ENCODE assay signal across 17 cellular contexts in the genomic region with DNA sequence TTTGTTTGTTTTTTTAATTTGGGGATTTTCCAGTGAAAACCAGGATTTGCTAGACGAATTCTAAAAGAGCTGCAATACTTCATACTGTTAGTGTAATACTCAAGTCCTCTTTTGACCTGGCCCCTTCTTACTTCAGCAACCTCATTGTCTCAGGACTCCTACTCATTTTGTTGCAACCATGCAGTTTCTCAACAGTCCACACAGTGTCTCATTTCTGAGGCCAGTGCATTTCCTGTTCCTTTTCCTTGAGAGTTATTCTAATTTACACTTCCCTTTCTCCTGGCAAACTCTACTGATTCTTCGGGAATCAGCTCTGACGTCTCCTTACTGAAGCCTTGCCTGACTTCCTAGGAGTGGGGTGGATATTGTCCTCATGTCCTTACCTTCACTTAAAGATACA. TPM values are rescaled to one million over a fixed set of nuclear protein-coding genes. Genes with fewer than 3 reads are reported as not detected.
DNase-seq lines count a peak whose midpoint lies in the region; ATAC-seq, FAIRE-seq and TF ChIP-seq lines count a peak whose summit lies in the region.
"Had no signal": no experiment of that assay in that cellular context is flagged by ENCODE, and none has a peak within 500 bp of the region (broad histone marks: within the 10 kb centered on the region; RNA-seq: fewer than 3 reads in every experiment).

No MANE protein-coding gene starts in this region.

- no peaks in the 10 kb centered on the region for H3K4me1 ChIP-seq in right lobe of liver
- no peaks in the 10 kb centered on the region for H3K4me1 ChIP-seq in HepG2 (ENCODE audit: insufficient read depth, low read length)
- no peaks in the 10 kb centered on the region for H3K4me1 ChIP-seq in upper lobe of right lung
- no peaks in the 10 kb centered on the region for H3K4me1 ChIP-seq in CD8-positive, alpha-beta memory T cell (ENCODE audit: insufficient read depth, low read length)
- H3K4me1 ChIP-seq: breast epithelium had no signal

- no peak for TF ChIP-seq POLR2A in right lobe of liver (IDR thresholded peaks at IDR 0.05)
- no peak for TF ChIP-seq POLR2A in HepG2 (IDR thresholded peaks at IDR 0.05; ENCODE audit: insufficient read depth in 1 of 2, low read depth in 2 of 2, low read length in 2 of 2)

- no peaks in the 10 kb centered on the region for H3K27me3 Mint-ChIP-seq in CD8-positive, alpha-beta memory T cell
- H3K27me3 Mint-ChIP-seq: stimulated activated naive CD8-positive, alpha-beta T cell treated with anti-CD3 and anti-CD28 coated beads, Interleukin-15, amount 100 ng/mL, for 72 hours had no signal

- no peak overlapping the region for H3K27ac ChIP-seq in right lobe of liver
- H3K27ac ChIP-seq in HepG2 (ENCODE audit: extremely low read length, insufficient read depth, low read length), result no peak overlapping the region
- no peak overlapping the region for H3K27ac ChIP-seq in upper lobe of right lung
- no peak overlapping the region for H3K27ac ChIP-seq in CD8-positive, alpha-beta memory T cell (ENCODE audit: low read depth, low read length)
- H3K27ac ChIP-seq: breast epithelium had no signal

- peaks cover 0 to 4% (median 0%) of the 10 kb centered on the region in 3 donors for H3K4me1 Mint-ChIP-seq in CD8-positive, alpha-beta memory T cell
- H3K4me1 Mint-ChIP-seq: stimulated activated naive CD8-positive, alpha-beta T cell treated with anti-CD3 and anti-CD28 coated beads, Interleukin-15, amount 100 ng/mL, for 72 hours had no signal

- intact Hi-C loops in right lobe of liver (cut with DNase I), result no loop called here
- intact Hi-C loops in HepG2 (cut with micrococcal nuclease; ENCODE audit: unreplicated experiment), result no loop called here
- intact Hi-C loops in upper lobe of right lung (cut with DNase I), result no loop called here

- H3K9me3 ChIP-seq in right lobe of liver (no peaks in the 10 kb centered on the region), HepG2 (ENCODE audit: low read length) (no peaks in the 10 kb centered on the region), upper lobe of right lung (no peaks in the 10 kb centered on the region)
- no peaks in the 10 kb centered on the region for H3K9me3 ChIP-seq in CD8-positive, alpha-beta memory T cell (ENCODE audit: low read length)
- H3K9me3 ChIP-seq: breast epithelium, MG63 had no signal

- POLR2A ChIA-PET in HepG2 (lab: Yijun Ruan, JAX), result no interaction called here
- POLR2A ChIA-PET in CD8-positive, alpha-beta memory T cell (lab: Charles Lee), result no interaction called here

- in situ Hi-C loops in HepG2 (cut with HindIII; ENCODE audit: extremely low pct_ligation_motif_present, low pct_unique_long_range_greater_than_20kb) (no loop called here), SK-MEL-5 (cut with HindIII; ENCODE audit: low pct_unique_long_range_greater_than_20kb, low sequenced_read_pairs) (no loop called here)

- H3K36me3 ChIP-seq in right lobe of liver (peaks cover 0 to 7% (median 3%) of the 10 kb centered on the region in 4 donors), HepG2 (replicated peaks in 1 of 2; ENCODE audit: control insufficient read depth in 1 of 2, insufficient read depth in 2 of 2, low read length in 2 of 2) (peaks cover 0 to 14% of the 10 kb centered on the region in 2 experiments; a peak in 3 of 5 replicates), upper lobe of right lung (peaks cover 80% of the 10 kb centered on the region)
- H3K36me3 ChIP-seq in CD8-positive, alpha-beta memory T cell (ENCODE audit: insufficient read depth, low read length), result peaks cover 35% of the 10 kb centered on the region
- H3K36me3 ChIP-seq: breast epithelium had no signal

- H3K27me3 ChIP-seq in right lobe of liver (no peaks in the 10 kb centered on the region), HepG2 (ENCODE audit: control insufficient read depth in 1 of 2, insufficient read depth in 2 of 2, low read length in 2 of 2) (no peaks in the 10 kb centered on the region), upper lobe of right lung (no peaks in the 10 kb centered on the region)
- H3K27me3 ChIP-seq in CD8-positive, alpha-beta memory T cell (ENCODE audit: insufficient read depth, low read length, poor library complexity, severe bottlenecking), result no peaks in the 10 kb centered on the region
- H3K27me3 ChIP-seq: breast epithelium, MG63 had no signal

- DNase-seq in right lobe of liver (no peak), HepG2 (ENCODE audit: low spot score) (no peak), SK-MEL-5 (ENCODE audit: low read depth, low spot score) (peak; percentile 53), fibroblast of villous mesenchyme (ENCODE audit: low read depth) (peak; percentile 51), upper lobe of right lung (no peak)
- DNase-seq in CD8-positive, alpha-beta memory T cell, result no peak
- no peak for DNase-seq in stimulated activated CD4-positive, alpha-beta T cell treated with anti-CD3 and anti-CD28 coated beads, Interleukin-4, amount 100 ng/mL, for 1 hour
- DNase-seq: activated gamma-delta T cell treated with Interleukin-2 at 50 U/mL for 16 hours; DND-41; MG63; midbrain; stimulated activated naive CD8-positive, alpha-beta T cell treated with anti-CD3 and anti-CD28 coated beads, Interleukin-15, amount 100 ng/mL, for 72 hours had no signal

- no peaks in the 10 kb centered on the region for H3K9me3 Mint-ChIP-seq in CD8-positive, alpha-beta memory T cell
- H3K9me3 Mint-ChIP-seq: stimulated activated naive CD8-positive, alpha-beta T cell treated with anti-CD3 and anti-CD28 coated beads, Interleukin-15, amount 100 ng/mL, for 72 hours had no signal

- H3K4me2 ChIP-seq in HepG2 (ENCODE audit: low read depth, low read length), result no peak overlapping the region

- no peak overlapping the region for H3K9ac ChIP-seq in HepG2 (ENCODE audit: insufficient read depth, low read depth, low read length)

- TF ChIP-seq EP300 in HepG2 (IDR thresholded peaks at IDR 0.05; ENCODE audit: low read depth in 2 of 2, low read length in 2 of 2) (no peak), HepG2 (CRISPR knock-in tag; IDR thresholded peaks at IDR 0.05; ENCODE audit: borderline replicate concordance) (no peak)

- no peak overlapping the region for H2AFZ ChIP-seq in HepG2 (ENCODE audit: low read length)

- no peaks in the 10 kb centered on the region for H3K79me2 ChIP-seq in HepG2 (ENCODE audit: insufficient read depth, low read length)

- peaks cover 8 to 75% (median 28%) of the 10 kb centered on the region in 3 donors for H3K36me3 Mint-ChIP-seq in CD8-positive, alpha-beta memory T cell

- CTCF ChIA-PET in HepG2 (lab: Yijun Ruan, JAX; ENCODE audit: low intra/inter-chr PET ratio, low total read pairs), result no interaction called here
- CTCF ChIA-PET in CD8-positive, alpha-beta memory T cell (lab: Charles Lee), result no interaction called here

- H3K4me3 Mint-ChIP-seq in CD8-positive, alpha-beta memory T cell, result no peak overlapping the region
- H3K4me3 Mint-ChIP-seq: stimulated activated naive CD8-positive, alpha-beta T cell treated with anti-CD3 and anti-CD28 coated beads, Interleukin-15, amount 100 ng/mL, for 72 hours had no signal

- H4K20me1 ChIP-seq in HepG2 (ENCODE audit: insufficient read depth, low read length), result no peaks in the 10 kb centered on the region

- H3K4me3 ChIP-seq in right lobe of liver (no peak overlapping the region), HepG2 (replicated peaks in 1 of 3; ENCODE audit: insufficient read depth in 1 of 3, low read depth in 2 of 3, low read length in 3 of 3) (no peak overlapping the region), fibroblast of villous mesenchyme (ENCODE audit: low read depth, low read length) (no peak overlapping the region), upper lobe of right lung (no peak overlapping the region)
- no peak overlapping the region for H3K4me3 ChIP-seq in CD8-positive, alpha-beta memory T cell (ENCODE audit: low read length)
- H3K4me3 ChIP-seq: breast epithelium, MG63 had no signal

- whole genome bisulfite sequencing in right lobe of liver (ENCODE audit: insufficient coverage, low coverage, low lambda C conversion rate, missing lambda C conversion rate), result 60% methylated on average over 3 of the region's 3 CpGs
- WGBS in HepG2 (ENCODE audit: low lambda C conversion rate), result 90% methylated on average over 3 of the region's 3 CpGs

- peak overlapping the region in 2 of 8 donors; percentile 1 to 55 for H3K27ac Mint-ChIP-seq in CD8-positive, alpha-beta memory T cell

- TF ChIP-seq CTCF in right lobe of liver (IDR thresholded peaks at IDR 0.05), result peak in 1 of 4 donors; percentile 5
- no peak for TF ChIP-seq CTCF in HepG2 (CRISPR knock-in tag; IDR thresholded peaks at IDR 0.05)
- TF ChIP-seq CTCF in fibroblast of villous mesenchyme (IDR thresholded peaks at IDR 0.05; ENCODE audit: insufficient read depth, low read depth, low read length), result no peak
- TF ChIP-seq CTCF in upper lobe of right lung (IDR thresholded peaks at IDR 0.05), result no peak

- TF ChIP-seq RAD21 in HepG2 (CRISPR knock-in tag; IDR thresholded peaks at IDR 0.05), result no peak

- BruUV-seq in HepG2 (replicated peaks; lab: Mats Ljungman, UMichigan), result no TSS peak

- FAIRE-seq in HepG2 (lab: Jason Lieb, UNC), result no peak
- FAIRE-seq: GM12891, H1 had no signal

- ATAC-seq in right lobe of liver, result peak; percentile 30 to 59 (median 42)
- ATAC-seq in HepG2, result no peak
- ATAC-seq in upper lobe of right lung, result peak; percentile 83
- ATAC-seq in HG02610 (IDR thresholded peaks at IDR 0.05; ENCODE audit: unreplicated experiment), result no peak
- ATAC-seq: esophagus mucosa; stimulated activated naive CD8-positive, alpha-beta T cell treated with anti-CD3 and anti-CD28 coated beads, Interleukin-15, amount 100 ng/mL, for 72 hours had no signal

RNA-seq across cellular contexts. Expression of gene NSUN3, which starts 35.6 kb away (rescaled TPM):
- total RNA-seq in right lobe of liver (1 to 10 TPM; 4.9 to 6.2 (median 5.6) TPM), HepG2 (2016; rRNA removed; fragmentation: Illumina TruSeq; extraction: Trizol) (10.6 and 12.4 TPM in 2 replicates), fibroblast of villous mesenchyme (13.4 and 15.5 TPM in 2 replicates), upper lobe of right lung (18.0 TPM)
- total RNA-seq in HepG2 (2016; cell fraction: cytosol; rRNA removed; fragmentation: Illumina TruSeq; extraction: Trizol; ENCODE audit: low read depth), result 1.8 and 2.6 TPM in 2 replicates
- 9.4 and 12.2 TPM in 2 replicates for total RNA-seq in HepG2 (2016; cell fraction: insoluble cytoplasmic fraction; rRNA removed; fragmentation: Illumina TruSeq; extraction: Trizol)
- 3.2 and 3.7 TPM in 2 replicates for total RNA-seq in HepG2 (2016; cell fraction: membrane; rRNA removed; fragmentation: Illumina TruSeq; extraction: Trizol)
- total RNA-seq in HepG2 (2016; cell fraction: nucleus; rRNA removed; fragmentation: Illumina TruSeq; extraction: Trizol), result 17.1 and 23.0 TPM in 2 replicates
- 3.2 and 3.6 TPM in 2 replicates for polyA plus RNA-seq in HepG2 (2011; rRNA removed)
- 1.7 and 2.3 TPM in 2 replicates for polyA plus RNA-seq in HepG2 (2011; cell fraction: cytosol; rRNA removed)
- 2.4 and 2.5 TPM in 2 replicates for polyA plus RNA-seq in HepG2 (2011; cell fraction: nucleus; rRNA removed)
- 4.1 and 4.2 TPM in 2 replicates for polyA plus RNA-seq in HepG2 (2012)
- 0.26 and 0.83 TPM in 2 replicates for polyA plus RNA-seq in HepG2 (2016; cell fraction: cytosol; fragmentation: Illumina TruSeq; extraction: Trizol; ENCODE audit: low read depth)
- 8.8 and 9.8 TPM in 2 replicates for polyA plus RNA-seq in HepG2 (2016; cell fraction: insoluble cytoplasmic fraction; fragmentation: Illumina TruSeq; extraction: Trizol; ENCODE audit: low read depth)
- 0.47 and 1.3 TPM in 2 replicates for polyA plus RNA-seq in HepG2 (2016; cell fraction: membrane; fragmentation: Illumina TruSeq; extraction: Trizol; ENCODE audit: low read depth)
- 5.3 and 6.2 TPM in 2 replicates for polyA plus RNA-seq in HepG2 (2016; cell fraction: nucleus; fragmentation: Illumina TruSeq; extraction: Trizol; ENCODE audit: insufficient read depth, low read depth)
- 8.0 and 14.5 TPM in 2 replicates for polyA minus RNA-seq in HepG2 (2011; rRNA and poly(A)+ RNA removed; ENCODE audit: low replicate concordance)
- 3.4 and 4.0 TPM in 2 replicates for polyA minus RNA-seq in HepG2 (2011; cell fraction: cytosol; rRNA and poly(A)+ RNA removed)
- polyA minus RNA-seq in HepG2 (2011; cell fraction: nucleus; rRNA and poly(A)+ RNA removed), result 31.7 and 41.6 TPM in 2 replicates
- 13.1 and 13.5 TPM in 2 replicates for total RNA-seq in SK-MEL-5 (2014; rRNA removed; shearing (Covaris generic))
- 4.4 and 5.4 TPM in 2 replicates for polyA plus RNA-seq in SK-MEL-5 (2015; cell fraction: cytosol; rRNA removed)
- 8.5 and 15.5 TPM in 2 replicates for polyA plus RNA-seq in SK-MEL-5 (2015; cell fraction: nucleus; rRNA removed)
- total RNA-seq in CD8-positive, alpha-beta memory T cell, result 10 to 100 TPM; 13.4 to 14.4 TPM
- 6.8 TPM for polyA plus RNA-seq in CD8-positive, alpha-beta memory T cell

RNA-seq across cellular contexts. Expression of gene DHFR2, which starts 35.8 kb away (rescaled TPM):
- 1 to 10 TPM; 3.3 to 5.7 (median 4.1) TPM for total RNA-seq in right lobe of liver
- total RNA-seq in HepG2 (2016; rRNA removed; fragmentation: Illumina TruSeq; extraction: Trizol), result 3.1 and 4.6 TPM in 2 replicates
- 0.35 and 0.40 TPM in 2 replicates for total RNA-seq in HepG2 (2016; cell fraction: cytosol; rRNA removed; fragmentation: Illumina TruSeq; extraction: Trizol; ENCODE audit: low read depth)
- total RNA-seq in HepG2 (2016; cell fraction: insoluble cytoplasmic fraction; rRNA removed; fragmentation: Illumina TruSeq; extraction: Trizol), result 3.1 and 4.0 TPM in 2 replicates
- total RNA-seq in HepG2 (2016; cell fraction: membrane; rRNA removed; fragmentation: Illumina TruSeq; extraction: Trizol), result 1.1 and 1.5 TPM in 2 replicates
- total RNA-seq in HepG2 (2016; cell fraction: nucleus; rRNA removed; fragmentation: Illumina TruSeq; extraction: Trizol), result 3.9 and 4.0 TPM in 2 replicates
- 1.4 and 1.8 TPM in 2 replicates for polyA plus RNA-seq in HepG2 (2011; rRNA removed)
- 0.78 and 1.1 TPM in 2 replicates for polyA plus RNA-seq in HepG2 (2011; cell fraction: cytosol; rRNA removed)
- 0.68 and 0.95 TPM in 2 replicates for polyA plus RNA-seq in HepG2 (2011; cell fraction: nucleus; rRNA removed)
- polyA plus RNA-seq in HepG2 (2012), result 2.8 and 2.9 TPM in 2 replicates
- 0.07 and 0.23 TPM in 2 replicates for polyA plus RNA-seq in HepG2 (2016; cell fraction: cytosol; fragmentation: Illumina TruSeq; extraction: Trizol; ENCODE audit: low read depth)
- 2.3 and 3.2 TPM in 2 replicates for polyA plus RNA-seq in HepG2 (2016; cell fraction: insoluble cytoplasmic fraction; fragmentation: Illumina TruSeq; extraction: Trizol; ENCODE audit: low read depth)
- polyA plus RNA-seq in HepG2 (2016; cell fraction: membrane; fragmentation: Illumina TruSeq; extraction: Trizol; ENCODE audit: low read depth), result 0.55 and 0.68 TPM in 2 replicates
- polyA plus RNA-seq in HepG2 (2016; cell fraction: nucleus; fragmentation: Illumina TruSeq; extraction: Trizol; ENCODE audit: insufficient read depth, low read depth), result 4.0 TPM in 2 replicates
- polyA minus RNA-seq in HepG2 (2011; rRNA and poly(A)+ RNA removed; ENCODE audit: low replicate concordance), result 1.3 and 1.7 TPM in 2 replicates
- polyA minus RNA-seq in HepG2 (2011; cell fraction: cytosol; rRNA and poly(A)+ RNA removed), result 1.5 and 1.8 TPM in 2 replicates
- 5.0 and 6.6 TPM in 2 replicates for polyA minus RNA-seq in HepG2 (2011; cell fraction: nucleus; rRNA and poly(A)+ RNA removed)
- 7.6 and 8.7 TPM in 2 replicates for total RNA-seq in SK-MEL-5 (2014; rRNA removed; shearing (Covaris generic))
- polyA plus RNA-seq in SK-MEL-5 (2015; cell fraction: cytosol; rRNA removed), result 7.1 TPM in 2 replicates
- polyA plus RNA-seq in SK-MEL-5 (2015; cell fraction: nucleus; rRNA removed), result 5.3 and 8.1 TPM in 2 replicates
- 3.2 and 4.7 TPM in 2 replicates for total RNA-seq in fibroblast of villous mesenchyme
- 8.1 TPM for total RNA-seq in upper lobe of right lung
- 1 to 10 TPM; 6.9 to 7.9 TPM for total RNA-seq in CD8-positive, alpha-beta memory T cell
- 5.9 TPM for polyA plus RNA-seq in CD8-positive, alpha-beta memory T cell

Comparison
In these comparisons a context has a peak if more than half of its experiments do, and no peak if none do; other contexts are left out.
1. ATAC-seq: peak in right lobe of liver (4 of 4) and upper lobe of right lung (single experiment); none in HepG2 (single experiment) and HG02610 (single experiment).
2. DNase-seq: peak in SK-MEL-5 (single experiment) and fibroblast of villous mesenchyme (single experiment); none in right lobe of liver (0 of 3), HepG2 (single experiment), upper lobe of right lung (single experiment), CD8-positive, alpha-beta memory T cell (0 of 5) and stimulated activated CD4-positive, alpha-beta T cell treated with anti-CD3 and anti-CD28 coated beads, Interleukin-4, amount 100 ng/mL, for 1 hour (single experiment).